10 cellular contexts compared by ENCODE assay signal in the genomic region with DNA sequence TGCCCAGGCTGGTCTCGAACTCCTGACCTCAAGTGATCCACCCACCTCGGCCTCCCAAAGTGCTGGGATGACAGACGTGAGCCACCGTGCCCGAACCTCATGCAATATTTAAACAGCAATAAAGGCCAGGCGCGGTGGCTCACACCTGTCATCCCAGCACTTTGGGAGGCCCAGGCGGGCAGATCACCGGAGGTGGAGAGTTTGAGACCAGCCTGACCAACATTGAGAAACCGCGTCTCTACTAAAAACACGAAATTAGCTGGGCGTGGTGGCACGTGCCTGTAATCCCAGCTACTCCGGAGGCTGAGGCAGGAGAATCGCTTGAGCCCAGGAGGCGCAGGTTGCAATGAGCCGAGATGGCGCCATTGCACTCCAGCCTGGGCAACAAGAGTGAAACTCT. TPM values are rescaled to one million over a fixed set of nuclear protein-coding genes. Genes with fewer than 3 reads are reported as not detected.
"Had no signal": no experiment of that assay in that cellular context is flagged by ENCODE, and none has a peak within 500 bp of the region (broad histone marks: within the 10 kb centered on the region; RNA-seq: fewer than 3 reads in every experiment).

No MANE protein-coding gene starts in this region.

RNA-seq across cellular contexts. Expression of gene P2RY8, which starts 37.2 kb away (rescaled TPM):
- total RNA-seq: astrocyte, bronchial epithelial cell, fibroblast of lung, fibroblast of villous mesenchyme had no signal
- polyA plus RNA-seq: fibroblast of lung had no signal

RNA-seq across cellular contexts. Expression of gene ASMT, which starts 40.7 kb away (rescaled TPM):
- total RNA-seq: activated CD4-positive, alpha-beta T cell treated with anti-CD3 and anti-CD28 coated beads, Interleukin-2, amount 10 ng/mL, durations not matched to agents 7 days and 5 days; activated T-helper 1 cell treated with anti-CD3 and anti-CD28 coated beads, Interleukin-12 subunit alpha, Interleukin-12 subunit beta, Interleukin-2, Interleukin-4 antibody, amounts not matched to agents 30 ng/mL and 10 ng/mL and 1 ng/mL, durations not matched to agents 14 hours and 24 hours and 36 hours; astrocyte; cardiac septum; dermis blood vessel endothelial cell; esophagus squamous epithelium; fibroblast of lung; fibroblast of villous mesenchyme; glomerular endothelial cell had no signal
- polyA plus RNA-seq: fibroblast of lung had no signal
